ENCODE assay signal across 8 cellular contexts in genomic region chr15:89556413-89557262, GRCh38.
DNase-seq lines count a peak whose midpoint lies in the region; ATAC-seq, FAIRE-seq and TF ChIP-seq lines count a peak whose summit lies in the region.

No MANE protein-coding gene starts in this region.

- FAIRE-seq in A204.1 (lab: Jason Lieb, UNC) = peak; percentile 96

- no peak overlapping the region for H3K4me3 ChIP-seq in GM06990 (replicated peaks; ENCODE audit: low read depth, low read length)

- H3K36me3 ChIP-seq in GM06990 (ENCODE audit: control insufficient read depth, insufficient read depth, low read length) = no peaks in the 10 kb centered on the region

- no peak for ATAC-seq in HG03571 (IDR thresholded peaks at IDR 0.05; ENCODE audit: unreplicated experiment)

- DNase-seq in GM06990 (ENCODE audit: extremely low read depth, insufficient read length) (no peak), NCI-H1436 treated with DMSO at 0.1 percent for 48 hours (lab: John Stamatoyannopoulos, UW) (peak; percentile 6), T-helper 2 cell (peak in 3 of 5 experiments; percentile 9 to 38 (median 15)), kidney glomerular epithelial cell (lab: John Stamatoyannopoulos, UW) (peak; percentile 59)
- peak; percentile 16 for DNase-seq in central memory CD4-positive, alpha-beta T cell
- peak in 2 of 3 experiments; percentile 16 to 35 for DNase-seq in stimulated activated CD4-positive, alpha-beta T cell treated with anti-CD3 and anti-CD28 coated beads, TNF-alpha, amount 100 ng/mL, for 24 hours (ENCODE audit: low read depth in 3 of 3)

- H3K27me3 ChIP-seq in GM06990 (replicated peaks; ENCODE audit: control insufficient read depth, insufficient read depth, low read length) = no peaks in the 10 kb centered on the region

- peak; percentile 81 for TF ChIP-seq CTCF in GM06990 (IDR thresholded peaks at IDR 0.05; ENCODE audit: insufficient read depth, low read length, poor library complexity, severe bottlenecking)
